ENCODE assay signal across 1 cellular context in genomic region chr17:75975757-75976174, GRCh38.
TF ChIP-seq lines count a peak whose summit lies in the region.

No MANE protein-coding gene starts in this region.

TF ChIP-seq in GM12878, 131 proteins besides CTCF, POLR2A, EP300 and RAD21:
- TF ChIP-seq ZNF384 (IDR thresholded peaks at IDR 0.05; ENCODE audit: borderline replicate concordance, low read depth, low read length) (no peak), NR2C1 (IDR thresholded peaks at IDR 0.05) (no peak), EGR1 (IDR thresholded peaks at IDR 0.05; ENCODE audit: borderline replicate concordance in 1 of 2, low read depth in 2 of 2, low read length in 2 of 2) (no peak), SMARCA5 (IDR thresholded peaks at IDR 0.05) (no peak), MLLT1 (IDR thresholded peaks at IDR 0.05) (peak; percentile 76)
